10 cellular contexts compared by ENCODE assay signal in the genomic region with DNA sequence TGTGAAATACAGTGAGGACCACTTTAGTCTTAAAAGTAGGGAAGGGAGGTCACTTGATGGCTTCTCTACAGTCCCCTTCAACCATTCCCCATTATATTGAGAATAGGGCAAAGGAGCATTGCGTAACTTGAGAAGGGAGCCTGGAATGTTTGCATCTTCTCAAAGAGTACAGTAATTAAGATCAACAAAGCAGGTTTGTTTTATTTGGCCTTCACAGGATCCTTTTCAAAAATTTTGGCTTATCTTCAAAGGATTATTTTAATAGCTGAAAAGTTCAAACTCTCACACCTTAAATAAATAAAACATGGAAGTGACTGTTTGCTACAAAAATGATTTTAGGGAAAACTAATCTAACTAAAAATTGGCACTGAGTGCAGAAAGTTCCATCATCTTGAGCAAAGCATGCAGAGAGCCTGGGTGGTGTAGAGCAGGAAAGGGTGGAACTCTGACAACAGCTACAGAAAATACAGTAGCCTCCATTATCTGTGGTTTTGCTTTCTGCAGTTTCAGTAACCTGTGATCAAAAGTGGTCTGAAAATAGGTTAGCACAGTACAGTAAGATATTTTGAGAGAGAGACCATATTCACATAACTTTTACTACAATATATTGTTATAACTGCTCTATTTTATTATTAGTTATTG.
DNase-seq lines count a peak whose midpoint lies in the region; ATAC-seq and TF ChIP-seq lines count a peak whose summit lies in the region.
"Had no signal": no experiment of that assay in that cellular context is flagged by ENCODE, and none has a peak within 500 bp of the region (broad histone marks: within the 10 kb centered on the region; RNA-seq: fewer than 3 reads in every experiment).

No MANE protein-coding gene starts in this region.

- H3K27ac ChIP-seq in Peyer's patch, result no peak overlapping the region
- H3K27ac ChIP-seq: thoracic aorta had no signal

- DNase-seq in LoVo (ENCODE audit: low spot score) (peak; percentile 27), iPS-NIHi7 (ENCODE audit: extremely low spot score) (peak; percentile 11), Peyer's patch (no peak), middle frontal gyrus (ENCODE audit: extremely low spot score, low spot score) (no peak)
- no peak for DNase-seq in NK-92 treated with Interleukin-12 subunit alpha and Interleukin-12 subunit beta, amount 100 ng/mL, for 24 hours (lab: John Stamatoyannopoulos, UW)
- no peak for DNase-seq in activated T-cell treated with anti-CD3 and anti-CD28 coated beads, Interleukin-2, amount 50 U/mL, for 48 hours
- DNase-seq: anterior cingulate cortex had no signal

- no peaks in the 10 kb centered on the region for H3K9me3 ChIP-seq in Peyer's patch
- H3K9me3 ChIP-seq: thoracic aorta had no signal

- H3K36me3 ChIP-seq in Peyer's patch, result no peaks in the 10 kb centered on the region
- H3K36me3 ChIP-seq: thoracic aorta had no signal

- no peaks in the 10 kb centered on the region for H3K27me3 ChIP-seq in Peyer's patch

- H3K4me1 ChIP-seq in Peyer's patch, result no peaks in the 10 kb centered on the region

- TF ChIP-seq CTCF in Peyer's patch (IDR thresholded peaks at IDR 0.05), result no peak

- TF ChIP-seq POLR2A in Peyer's patch (IDR thresholded peaks at IDR 0.05), result no peak

- H3K4me3 ChIP-seq in Peyer's patch, result no peak overlapping the region
- H3K4me3 ChIP-seq: thoracic aorta had no signal

- ATAC-seq in GM18867 (IDR thresholded peaks at IDR 0.05; ENCODE audit: unreplicated experiment) (peak; percentile 87), GM21737 (IDR thresholded peaks at IDR 0.05; ENCODE audit: unreplicated experiment) (peak; percentile 89)

Comparison
In these comparisons a context has a peak if more than half of its experiments do, and no peak if none do; other contexts are left out.
1. DNase-seq: peak in LoVo (single experiment) and iPS-NIHi7 (single experiment); none in Peyer's patch (0 of 3), NK-92 treated with Interleukin-12 subunit alpha and Interleukin-12 subunit beta, amount 100 ng/mL, for 24 hours (single experiment), activated T-cell treated with anti-CD3 and anti-CD28 coated beads, Interleukin-2, amount 50 U/mL, for 48 hours (0 of 2) and middle frontal gyrus (single experiment).